In genomic region chr2:2484301-2484700, GRCh38 we compare ENCODE assay signal across 13 cellular contexts.
"Had no signal": no experiment of that assay in that cellular context is flagged by ENCODE, and none has a peak within 500 bp of the region (broad histone marks: within the 10 kb centered on the region; RNA-seq: fewer than 3 reads in every experiment).

No MANE protein-coding gene starts in this region.

- H3K4me3 Mint-ChIP-seq: activated CD4-positive, alpha-beta memory T cell treated with anti-CD3 and anti-CD28 coated beads, Interleukin-2, amount 10 ng/mL, durations not matched to agents 7 days and 5 days; activated naive CD4-positive, alpha-beta T cell treated with anti-CD3 and anti-CD28 coated beads, Interleukin-2, amount 10 ng/mL, durations not matched to agents 7 days and 5 days; activated T-cell treated with anti-CD3 and anti-CD28 coated beads, Interleukin-2, amount 50 U/mL, for 24 hours; neural progenitor cell; stimulated activated naive CD8-positive, alpha-beta T cell treated with anti-CD3 and anti-CD28 coated beads, Interleukin-15, Interleukin-2, amounts not matched to agents 100 ng/mL and 50 ng/mL, for 24 hours had no signal

- DNase-seq: activated CD4-positive, alpha-beta memory T cell treated with anti-CD3 and anti-CD28 coated beads, Interleukin-2, amount 10 ng/mL, durations not matched to agents 7 days and 5 days; activated naive CD4-positive, alpha-beta T cell treated with anti-CD3 and anti-CD28 coated beads, Interleukin-2, amount 10 ng/mL, durations not matched to agents 7 days and 5 days; activated T-cell treated with anti-CD3 and anti-CD28 coated beads, Interleukin-2, amount 50 U/mL, for 24 hours; midbrain; ovary; sigmoid colon; spleen; upper lobe of left lung; WERI-Rb-1 had no signal

- H3K9me3 Mint-ChIP-seq: activated CD4-positive, alpha-beta memory T cell treated with anti-CD3 and anti-CD28 coated beads, Interleukin-2, amount 10 ng/mL, durations not matched to agents 7 days and 5 days; activated naive CD4-positive, alpha-beta T cell treated with anti-CD3 and anti-CD28 coated beads, Interleukin-2, amount 10 ng/mL, durations not matched to agents 7 days and 5 days; stimulated activated naive CD8-positive, alpha-beta T cell treated with anti-CD3 and anti-CD28 coated beads, Interleukin-15, Interleukin-2, amounts not matched to agents 100 ng/mL and 50 ng/mL, for 24 hours had no signal

- H3K4me1 Mint-ChIP-seq: activated CD4-positive, alpha-beta memory T cell treated with anti-CD3 and anti-CD28 coated beads, Interleukin-2, amount 10 ng/mL, durations not matched to agents 7 days and 5 days; activated naive CD4-positive, alpha-beta T cell treated with anti-CD3 and anti-CD28 coated beads, Interleukin-2, amount 10 ng/mL, durations not matched to agents 7 days and 5 days; neural progenitor cell had no signal

- H3K27ac Mint-ChIP-seq: activated CD4-positive, alpha-beta memory T cell treated with anti-CD3 and anti-CD28 coated beads, Interleukin-2, amount 10 ng/mL, durations not matched to agents 7 days and 5 days; activated naive CD4-positive, alpha-beta T cell treated with anti-CD3 and anti-CD28 coated beads, Interleukin-2, amount 10 ng/mL, durations not matched to agents 7 days and 5 days; activated T-cell treated with anti-CD3 and anti-CD28 coated beads, Interleukin-2, amount 50 U/mL, for 24 hours; neural progenitor cell; stimulated activated naive CD8-positive, alpha-beta T cell treated with anti-CD3 and anti-CD28 coated beads, Interleukin-15, Interleukin-2, amounts not matched to agents 100 ng/mL and 50 ng/mL, for 24 hours had no signal

- H3K36me3 ChIP-seq: neural progenitor cell, ovary, sigmoid colon, spleen, upper lobe of left lung, WERI-Rb-1 had no signal

- H3K27ac ChIP-seq: neural progenitor cell, ovary, sigmoid colon, spleen, upper lobe of left lung, WERI-Rb-1 had no signal

- H3K27me3 Mint-ChIP-seq: activated CD4-positive, alpha-beta memory T cell treated with anti-CD3 and anti-CD28 coated beads, Interleukin-2, amount 10 ng/mL, durations not matched to agents 7 days and 5 days; activated naive CD4-positive, alpha-beta T cell treated with anti-CD3 and anti-CD28 coated beads, Interleukin-2, amount 10 ng/mL, durations not matched to agents 7 days and 5 days had no signal

- H3K4me3 ChIP-seq: neural progenitor cell, ovary, sigmoid colon, spleen, upper lobe of left lung had no signal

- H3K9ac ChIP-seq: neural progenitor cell had no signal

- H3K27me3 ChIP-seq: neural progenitor cell, ovary, sigmoid colon, upper lobe of left lung had no signal

- H3K4me1 ChIP-seq: neural progenitor cell, sigmoid colon, spleen, upper lobe of left lung had no signal

- ATAC-seq: esophagus mucosa, left lobe of liver had no signal

- H3K36me3 Mint-ChIP-seq: activated naive CD4-positive, alpha-beta T cell treated with anti-CD3 and anti-CD28 coated beads, Interleukin-2, amount 10 ng/mL, durations not matched to agents 7 days and 5 days; neural progenitor cell had no signal

- H3K9me3 ChIP-seq: ovary, upper lobe of left lung had no signal
